Comparison of ENCODE assay signal across 32 cellular contexts in the genomic region with DNA sequence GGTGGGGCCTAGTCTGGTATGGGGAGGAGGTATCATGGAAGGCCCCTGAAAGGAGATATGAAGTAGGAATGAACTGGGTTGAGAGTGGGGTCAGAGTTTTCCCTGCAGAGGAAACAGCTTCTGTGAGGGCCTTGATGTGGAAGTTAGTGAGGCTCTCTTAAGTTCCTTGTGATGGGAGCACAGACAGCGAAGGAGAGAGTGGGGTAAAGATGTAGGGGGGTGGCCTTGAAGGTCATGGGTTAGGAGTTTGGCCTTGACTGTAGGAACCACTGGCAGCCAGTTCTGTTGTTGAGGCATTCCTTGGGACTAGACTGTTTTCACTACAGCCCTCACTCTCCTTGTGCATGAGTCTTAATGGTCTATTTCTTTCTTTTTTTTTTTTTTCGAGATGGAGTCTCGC.
"Had no signal": no experiment of that assay in that cellular context is flagged by ENCODE, and none has a peak within 500 bp of the region (broad histone marks: within the 10 kb centered on the region; RNA-seq: fewer than 3 reads in every experiment).

No MANE protein-coding gene starts in this region.

- H3K4me3 Mint-ChIP-seq: activated B cell treated with CpG ODN at 0.5 μM for 24 hours; activated CD4-positive, alpha-beta memory T cell treated with anti-CD3 and anti-CD28 coated beads, Interleukin-2, amount 10 ng/mL, durations not matched to agents 7 days and 5 days; activated CD4-positive, alpha-beta T cell treated with anti-CD3 and anti-CD28 coated beads, Interleukin-2, amount 10 ng/mL, durations not matched to agents 7 days and 5 days; activated CD8-positive, alpha-beta T cell treated with anti-CD3 and anti-CD28 coated beads, Interleukin-2, amount 10 ng/mL, durations not matched to agents 7 days and 5 days; activated naive CD4-positive, alpha-beta T cell treated with anti-CD3 and anti-CD28 coated beads, Interleukin-2, amount 10 ng/mL, durations not matched to agents 7 days and 5 days; activated naive CD4-positive, alpha-beta T cell treated with anti-CD3 and anti-CD28 coated beads, Interleukin-2, amount 50 U/mL, for 24 hours; activated naive CD8-positive, alpha-beta T cell; activated naive CD8-positive, alpha-beta T cell treated with anti-CD3 and anti-CD28 coated beads, Interleukin-2, amount 10 ng/mL, durations not matched to agents 7 days and 5 days; activated naive CD8-positive, alpha-beta T cell treated with anti-CD3 and anti-CD28 coated beads, Interleukin-2, amount 50 U/mL, for 24 hours; activated T-cell treated with anti-CD3 and anti-CD28 coated beads, Interleukin-2, amount 50 U/mL, for 24 hours; brain; T-helper 1 cell treated with Interleukin-12 subunit alpha and Interleukin-12 subunit beta and Interleukin-4 antibody, amounts not matched to agents 30 μg/mL and 1 μg/mL, for 36 hours; T-helper 2 cell treated with Interferon-gamma antibody and Interleukin-4, amounts not matched to agents 5 μg/mL and 100 μg/mL, for 36 hours had no signal

- H3K27me3 ChIP-seq: ascending aorta, cardiac muscle cell had no signal

- H3K4me1 ChIP-seq: ascending aorta had no signal

- DNase-seq: activated B cell treated with CpG ODN at 0.5 μM for 24 hours; activated CD4-positive, alpha-beta memory T cell treated with anti-CD3 and anti-CD28 coated beads, Interleukin-2, amount 10 ng/mL, durations not matched to agents 7 days and 5 days; activated CD4-positive, alpha-beta T cell treated with anti-CD3 and anti-CD28 coated beads for 4 hours; activated CD4-positive, alpha-beta T cell treated with anti-CD3 and anti-CD28 coated beads, Interleukin-2, amount 10 ng/mL, durations not matched to agents 7 days and 5 days; activated CD4-positive, alpha-beta T cell treated with anti-CD3 and anti-CD28 coated beads, Interleukin-2, amount 50 U/mL, for 48 hours; activated CD4-positive, CD25-positive, alpha-beta regulatory T cell treated with anti-CD3 and anti-CD28 coated beads, Interleukin-2, amount 50 U/mL, for 72 hours; activated CD8-positive, alpha-beta memory T cell treated with anti-CD3 and anti-CD28 coated beads, Interleukin-2, amount 50 U/mL, for 4 hours; activated CD8-positive, alpha-beta T cell treated with anti-CD3 and anti-CD28 coated beads, Interleukin-2, amount 10 ng/mL, durations not matched to agents 7 days and 5 days; activated effector memory CD4-positive, alpha-beta T cell treated with Interleukin-2 at 50 U/mL for 16 hours; activated gamma-delta T cell; activated naive CD4-positive, alpha-beta T cell treated with anti-CD3 and anti-CD28 coated beads, Interleukin-2, amount 10 ng/mL, durations not matched to agents 7 days and 5 days; activated naive CD4-positive, alpha-beta T cell treated with Interleukin-2 at 50 U/mL for 16 hours; activated naive CD8-positive, alpha-beta T cell treated with anti-CD3 and anti-CD28 coated beads, Interleukin-2, amount 10 ng/mL, durations not matched to agents 7 days and 5 days; activated naive CD8-positive, alpha-beta T cell treated with anti-CD3 and anti-CD28 coated beads, Interleukin-2, amount 50 U/mL, for 24 hours; activated T-cell treated with anti-CD3 and anti-CD28 coated beads, Interleukin-2, amount 50 U/mL, for 24 hours; activated T-cell treated with anti-CD3 and anti-CD28 coated beads, Interleukin-2, amount 50 U/mL, for 48 hours; amygdala; anterior cingulate cortex; caudate nucleus; SW 1271; T-helper 1 cell; T-helper 2 cell; T-helper 9 cell had no signal

- ATAC-seq: activated CD8-positive, alpha-beta T cell treated with anti-CD3 and anti-CD28 coated beads, Interleukin-2, amount 10 ng/mL, durations not matched to agents 7 days and 5 days; activated naive CD8-positive, alpha-beta T cell treated with anti-CD3 and anti-CD28 coated beads, Interleukin-2, amount 50 U/mL, for 24 hours had no signal

- H3K9me3 Mint-ChIP-seq: activated CD4-positive, alpha-beta memory T cell treated with anti-CD3 and anti-CD28 coated beads, Interleukin-2, amount 10 ng/mL, durations not matched to agents 7 days and 5 days; activated naive CD4-positive, alpha-beta T cell treated with anti-CD3 and anti-CD28 coated beads, Interleukin-2, amount 10 ng/mL, durations not matched to agents 7 days and 5 days; activated naive CD4-positive, alpha-beta T cell treated with anti-CD3 and anti-CD28 coated beads, Interleukin-2, amount 50 U/mL, for 24 hours; activated naive CD8-positive, alpha-beta T cell treated with anti-CD3 and anti-CD28 coated beads, Interleukin-2, amount 10 ng/mL, durations not matched to agents 7 days and 5 days; T-helper 2 cell treated with Interferon-gamma antibody and Interleukin-4, amounts not matched to agents 5 μg/mL and 100 μg/mL, for 36 hours had no signal

- H3K27ac ChIP-seq: ascending aorta, cardiac muscle cell, VCaP had no signal

- H3K27ac Mint-ChIP-seq: activated B cell treated with CpG ODN at 0.5 μM for 24 hours; activated CD4-positive, alpha-beta memory T cell treated with anti-CD3 and anti-CD28 coated beads, Interleukin-2, amount 10 ng/mL, durations not matched to agents 7 days and 5 days; activated CD4-positive, alpha-beta T cell treated with anti-CD3 and anti-CD28 coated beads, Interleukin-2, amount 10 ng/mL, durations not matched to agents 7 days and 5 days; activated CD8-positive, alpha-beta T cell treated with anti-CD3 and anti-CD28 coated beads, Interleukin-2, amount 10 ng/mL, durations not matched to agents 7 days and 5 days; activated naive CD4-positive, alpha-beta T cell treated with anti-CD3 and anti-CD28 coated beads, Interleukin-2, amount 10 ng/mL, durations not matched to agents 7 days and 5 days; activated naive CD4-positive, alpha-beta T cell treated with anti-CD3 and anti-CD28 coated beads, Interleukin-2, amount 50 U/mL, for 24 hours; activated naive CD8-positive, alpha-beta T cell; activated naive CD8-positive, alpha-beta T cell treated with anti-CD3 and anti-CD28 coated beads, Interleukin-2, amount 10 ng/mL, durations not matched to agents 7 days and 5 days; activated naive CD8-positive, alpha-beta T cell treated with anti-CD3 and anti-CD28 coated beads, Interleukin-2, amount 50 U/mL, for 24 hours; activated T-cell treated with anti-CD3 and anti-CD28 coated beads, Interleukin-2, amount 50 U/mL, for 24 hours; activated T-helper 2 cell treated with anti-CD3 and anti-CD28 coated beads, Interferon-gamma antibody, Interleukin-2, Interleukin-4, amounts not matched to agents 10 μg/mL and 5 μg/mL and 100 μg/mL, durations not matched to agents 14 hours and 24 hours and 36 hours; brain; T-helper 1 cell treated with Interleukin-12 subunit alpha and Interleukin-12 subunit beta and Interleukin-4 antibody, amounts not matched to agents 30 μg/mL and 1 μg/mL, for 36 hours; T-helper 2 cell treated with Interferon-gamma antibody and Interleukin-4, amounts not matched to agents 5 μg/mL and 100 μg/mL, for 36 hours had no signal

- H3K36me3 ChIP-seq: ascending aorta, cardiac muscle cell had no signal

- H3K27me3 Mint-ChIP-seq: activated B cell treated with CpG ODN at 0.5 μM for 24 hours; activated CD4-positive, alpha-beta memory T cell treated with anti-CD3 and anti-CD28 coated beads, Interleukin-2, amount 10 ng/mL, durations not matched to agents 7 days and 5 days; activated CD4-positive, alpha-beta T cell treated with anti-CD3 and anti-CD28 coated beads, Interleukin-2, amount 10 ng/mL, durations not matched to agents 7 days and 5 days; activated naive CD4-positive, alpha-beta T cell treated with anti-CD3 and anti-CD28 coated beads, Interleukin-2, amount 10 ng/mL, durations not matched to agents 7 days and 5 days; activated naive CD8-positive, alpha-beta T cell; activated naive CD8-positive, alpha-beta T cell treated with anti-CD3 and anti-CD28 coated beads, Interleukin-2, amount 50 U/mL, for 24 hours; activated T-cell treated with anti-CD3 and anti-CD28 coated beads, Interleukin-2, amount 50 U/mL, for 24 hours; brain had no signal

- H3K4me1 Mint-ChIP-seq: activated B cell treated with CpG ODN at 0.5 μM for 24 hours; activated CD4-positive, alpha-beta memory T cell treated with anti-CD3 and anti-CD28 coated beads, Interleukin-2, amount 10 ng/mL, durations not matched to agents 7 days and 5 days; activated CD4-positive, alpha-beta T cell treated with anti-CD3 and anti-CD28 coated beads, Interleukin-2, amount 10 ng/mL, durations not matched to agents 7 days and 5 days; activated naive CD4-positive, alpha-beta T cell treated with anti-CD3 and anti-CD28 coated beads, Interleukin-2, amount 10 ng/mL, durations not matched to agents 7 days and 5 days; activated naive CD4-positive, alpha-beta T cell treated with anti-CD3 and anti-CD28 coated beads, Interleukin-2, amount 50 U/mL, for 24 hours; activated naive CD8-positive, alpha-beta T cell treated with anti-CD3 and anti-CD28 coated beads, Interleukin-2, amount 10 ng/mL, durations not matched to agents 7 days and 5 days; activated naive CD8-positive, alpha-beta T cell treated with anti-CD3 and anti-CD28 coated beads, Interleukin-2, amount 50 U/mL, for 24 hours; brain had no signal

- H3K4me3 ChIP-seq: ascending aorta, cardiac muscle cell had no signal
